Comparison of ENCODE assay signal across 1 cellular context in the genomic region with DNA sequence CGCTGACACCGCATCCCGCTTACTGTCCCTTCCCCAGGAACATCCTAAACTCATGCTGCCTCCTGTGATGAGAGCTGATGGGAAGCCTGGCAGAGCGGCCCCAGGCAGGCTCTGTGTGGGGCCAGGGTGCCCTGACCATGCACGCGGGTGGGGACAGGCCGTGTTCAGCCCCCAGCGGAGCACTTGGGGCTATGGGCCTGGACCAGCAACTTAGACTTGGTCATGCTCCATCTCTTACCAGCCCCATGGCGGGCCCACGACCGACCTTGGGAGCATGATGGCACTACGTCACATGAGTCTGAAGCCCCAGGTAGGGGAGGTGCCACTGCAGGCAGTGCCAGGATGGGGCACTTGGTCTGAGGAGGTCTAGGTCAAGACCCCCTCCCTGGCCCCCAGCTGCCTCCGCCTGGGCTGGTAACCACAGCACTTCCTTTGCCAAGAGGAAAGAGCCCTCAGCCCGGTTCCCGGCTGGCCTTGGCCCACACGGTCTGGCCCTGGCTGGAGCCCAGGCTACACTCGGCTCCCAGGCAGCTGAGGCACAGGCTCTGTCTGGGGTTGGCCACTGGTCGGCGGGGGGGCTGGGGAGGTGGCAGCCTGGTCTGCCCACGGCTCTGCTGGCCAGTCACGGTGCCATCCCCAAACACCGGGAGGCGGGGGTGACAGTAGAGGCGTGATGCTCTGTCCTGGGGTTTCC.
TF ChIP-seq lines count a peak whose summit lies in the region.

No MANE protein-coding gene starts in this region.

TF ChIP-seq in HCT116, 20 proteins besides CTCF, POLR2A, EP300 and RAD21 (continued from another document):
- TF ChIP-seq, protein P1, sequence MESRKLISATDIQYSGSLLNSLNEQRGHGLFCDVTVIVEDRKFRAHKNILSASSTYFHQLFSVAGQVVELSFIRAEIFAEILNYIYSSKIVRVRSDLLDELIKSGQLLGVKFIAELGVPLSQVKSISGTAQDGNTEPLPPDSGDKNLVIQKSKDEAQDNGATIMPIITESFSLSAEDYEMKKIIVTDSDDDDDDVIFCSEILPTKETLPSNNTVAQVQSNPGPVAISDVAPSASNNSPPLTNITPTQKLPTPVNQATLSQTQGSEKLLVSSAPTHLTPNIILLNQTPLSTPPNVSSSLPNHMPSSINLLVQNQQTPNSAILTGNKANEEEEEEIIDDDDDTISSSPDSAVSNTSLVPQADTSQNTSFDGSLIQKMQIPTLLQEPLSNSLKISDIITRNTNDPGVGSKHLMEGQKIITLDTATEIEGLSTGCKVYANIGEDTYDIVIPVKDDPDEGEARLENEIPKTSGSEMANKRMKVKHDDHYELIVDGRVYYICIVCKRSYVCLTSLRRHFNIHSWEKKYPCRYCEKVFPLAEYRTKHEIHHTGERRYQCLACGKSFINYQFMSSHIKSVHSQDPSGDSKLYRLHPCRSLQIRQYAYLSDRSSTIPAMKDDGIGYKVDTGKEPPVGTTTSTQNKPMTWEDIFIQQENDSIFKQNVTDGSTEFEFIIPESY (IDR thresholded peaks at IDR 0.05; ENCODE audit: extremely low read depth, insufficient replicate concordance, low read length) = no peak
- TF ChIP-seq JUND (IDR thresholded peaks at IDR 0.05) = no peak
- TF ChIP-seq EZH2 (IDR thresholded peaks at IDR 0.05) = no peak
- TF ChIP-seq SIN3A (IDR thresholded peaks at IDR 0.05; ENCODE audit: low read depth) = no peak
- no peak for TF ChIP-seq CBX3 (IDR thresholded peaks at IDR 0.05; ENCODE audit: low read depth)
- TF ChIP-seq EZH2phosphoT487 (IDR thresholded peaks at IDR 0.05; ENCODE audit: borderline replicate concordance) = no peak
- TF ChIP-seq, protein P2, sequence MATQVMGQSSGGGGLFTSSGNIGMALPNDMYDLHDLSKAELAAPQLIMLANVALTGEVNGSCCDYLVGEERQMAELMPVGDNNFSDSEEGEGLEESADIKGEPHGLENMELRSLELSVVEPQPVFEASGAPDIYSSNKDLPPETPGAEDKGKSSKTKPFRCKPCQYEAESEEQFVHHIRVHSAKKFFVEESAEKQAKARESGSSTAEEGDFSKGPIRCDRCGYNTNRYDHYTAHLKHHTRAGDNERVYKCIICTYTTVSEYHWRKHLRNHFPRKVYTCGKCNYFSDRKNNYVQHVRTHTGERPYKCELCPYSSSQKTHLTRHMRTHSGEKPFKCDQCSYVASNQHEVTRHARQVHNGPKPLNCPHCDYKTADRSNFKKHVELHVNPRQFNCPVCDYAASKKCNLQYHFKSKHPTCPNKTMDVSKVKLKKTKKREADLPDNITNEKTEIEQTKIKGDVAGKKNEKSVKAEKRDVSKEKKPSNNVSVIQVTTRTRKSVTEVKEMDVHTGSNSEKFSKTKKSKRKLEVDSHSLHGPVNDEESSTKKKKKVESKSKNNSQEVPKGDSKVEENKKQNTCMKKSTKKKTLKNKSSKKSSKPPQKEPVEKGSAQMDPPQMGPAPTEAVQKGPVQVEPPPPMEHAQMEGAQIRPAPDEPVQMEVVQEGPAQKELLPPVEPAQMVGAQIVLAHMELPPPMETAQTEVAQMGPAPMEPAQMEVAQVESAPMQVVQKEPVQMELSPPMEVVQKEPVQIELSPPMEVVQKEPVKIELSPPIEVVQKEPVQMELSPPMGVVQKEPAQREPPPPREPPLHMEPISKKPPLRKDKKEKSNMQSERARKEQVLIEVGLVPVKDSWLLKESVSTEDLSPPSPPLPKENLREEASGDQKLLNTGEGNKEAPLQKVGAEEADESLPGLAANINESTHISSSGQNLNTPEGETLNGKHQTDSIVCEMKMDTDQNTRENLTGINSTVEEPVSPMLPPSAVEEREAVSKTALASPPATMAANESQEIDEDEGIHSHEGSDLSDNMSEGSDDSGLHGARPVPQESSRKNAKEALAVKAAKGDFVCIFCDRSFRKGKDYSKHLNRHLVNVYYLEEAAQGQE (IDR thresholded peaks at IDR 0.05; ENCODE audit: low read depth) = no peak
- TF ChIP-seq, protein P3, sequence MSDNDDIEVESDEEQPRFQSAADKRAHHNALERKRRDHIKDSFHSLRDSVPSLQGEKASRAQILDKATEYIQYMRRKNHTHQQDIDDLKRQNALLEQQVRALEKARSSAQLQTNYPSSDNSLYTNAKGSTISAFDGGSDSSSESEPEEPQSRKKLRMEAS (IDR thresholded peaks at IDR 0.05) = no peak
